Comparison of ENCODE assay signal across 1 cellular context in genomic region chr2:212711851-212712250, GRCh38.
TF ChIP-seq lines count a peak whose summit lies in the region.

No MANE protein-coding gene starts in this region.

TF ChIP-seq in GM23338, 12 proteins besides CTCF, POLR2A, EP300 and RAD21 (continued from another document):
- no peak for TF ChIP-seq ZNF462 (CRISPR knock-in tag; IDR thresholded peaks at IDR 0.05)
- no peak for TF ChIP-seq ETS1 (IDR thresholded peaks at IDR 0.05)
- no peak for TF ChIP-seq CREB1 (CRISPR knock-in tag; IDR thresholded peaks at IDR 0.05; ENCODE audit: low read depth)
- no peak for TF ChIP-seq STAT1 (IDR thresholded peaks at IDR 0.05; ENCODE audit: unreplicated experiment)
- no peak for TF ChIP-seq ZNF331 (CRISPR knock-in tag; IDR thresholded peaks at IDR 0.05; ENCODE audit: low read depth)
- TF ChIP-seq ZNF114 (CRISPR knock-in tag; IDR thresholded peaks at IDR 0.05), result no peak
- no peak for TF ChIP-seq NANOG (IDR thresholded peaks at IDR 0.05; ENCODE audit: borderline replicate concordance)
